In the genomic region with DNA sequence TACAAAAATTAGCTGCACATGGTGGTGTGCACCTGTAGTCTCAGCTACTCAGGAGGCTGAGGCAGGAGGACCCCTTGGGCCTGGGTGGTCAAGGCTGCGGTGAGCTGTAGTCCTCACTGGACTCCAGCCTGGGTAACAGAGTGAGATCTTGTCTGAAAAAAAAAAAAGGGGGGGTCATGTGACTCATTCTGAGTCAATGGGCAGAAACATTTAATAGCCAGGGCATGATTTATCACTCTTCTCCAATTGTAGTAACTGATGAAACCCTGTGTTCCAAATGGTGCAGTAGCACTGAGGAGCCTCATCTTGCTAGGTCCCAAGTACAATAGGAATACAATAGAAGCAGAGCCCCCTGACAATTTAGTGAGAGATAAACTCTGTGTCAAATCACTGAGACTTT, we compare ENCODE assay signal across 1 cellular context.
TF ChIP-seq lines count a peak whose summit lies in the region.

No MANE protein-coding gene starts in this region.

TF ChIP-seq in SK-N-SH, 30 proteins besides CTCF, POLR2A, EP300 and RAD21 (continued from another document):
- TF ChIP-seq, protein P1, sequence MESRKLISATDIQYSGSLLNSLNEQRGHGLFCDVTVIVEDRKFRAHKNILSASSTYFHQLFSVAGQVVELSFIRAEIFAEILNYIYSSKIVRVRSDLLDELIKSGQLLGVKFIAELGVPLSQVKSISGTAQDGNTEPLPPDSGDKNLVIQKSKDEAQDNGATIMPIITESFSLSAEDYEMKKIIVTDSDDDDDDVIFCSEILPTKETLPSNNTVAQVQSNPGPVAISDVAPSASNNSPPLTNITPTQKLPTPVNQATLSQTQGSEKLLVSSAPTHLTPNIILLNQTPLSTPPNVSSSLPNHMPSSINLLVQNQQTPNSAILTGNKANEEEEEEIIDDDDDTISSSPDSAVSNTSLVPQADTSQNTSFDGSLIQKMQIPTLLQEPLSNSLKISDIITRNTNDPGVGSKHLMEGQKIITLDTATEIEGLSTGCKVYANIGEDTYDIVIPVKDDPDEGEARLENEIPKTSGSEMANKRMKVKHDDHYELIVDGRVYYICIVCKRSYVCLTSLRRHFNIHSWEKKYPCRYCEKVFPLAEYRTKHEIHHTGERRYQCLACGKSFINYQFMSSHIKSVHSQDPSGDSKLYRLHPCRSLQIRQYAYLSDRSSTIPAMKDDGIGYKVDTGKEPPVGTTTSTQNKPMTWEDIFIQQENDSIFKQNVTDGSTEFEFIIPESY (IDR thresholded peaks at IDR 0.05; ENCODE audit: borderline replicate concordance, low read depth): no peak
- TF ChIP-seq TCF12 (IDR thresholded peaks at IDR 0.05) (peak; percentile 62), FOXM1 (IDR thresholded peaks at IDR 0.05; ENCODE audit: low read depth) (no peak), TEAD4 (IDR thresholded peaks at IDR 0.05; ENCODE audit: borderline replicate concordance, insufficient read depth) (no peak), CHD2 (IDR thresholded peaks at IDR 0.05; ENCODE audit: low read length, partially characterized antibody) (no peak), RXRA (IDR thresholded peaks at IDR 0.05; ENCODE audit: borderline replicate concordance, low read depth) (no peak), RFX5 (IDR thresholded peaks at IDR 0.05; ENCODE audit: low read length) (no peak), SIN3A (IDR thresholded peaks at IDR 0.05; ENCODE audit: borderline replicate concordance, low read depth, low read length) (no peak), JUND (IDR thresholded peaks at IDR 0.05) (peak; percentile 84), GATA2 (CRISPR knock-in tag; IDR thresholded peaks at IDR 0.05) (no peak), FOXJ3 (CRISPR knock-in tag; IDR thresholded peaks at IDR 0.05) (no peak), GABPA (IDR thresholded peaks at IDR 0.05; ENCODE audit: low read depth) (no peak), TAF1 (IDR thresholded peaks at IDR 0.05; ENCODE audit: borderline replicate concordance, low read depth, low read length) (no peak), SMC3 (IDR thresholded peaks at IDR 0.05; ENCODE audit: low read depth, low read length) (no peak), NRF1 (IDR thresholded peaks at IDR 0.05; ENCODE audit: low read depth, low read length) (no peak), EZH2phosphoT487 (IDR thresholded peaks at IDR 0.05; ENCODE audit: borderline replicate concordance, low read depth) (no peak), MEF2A (IDR thresholded peaks at IDR 0.05; ENCODE audit: borderline replicate concordance, low read depth) (no peak), FOSL2 (IDR thresholded peaks at IDR 0.05; ENCODE audit: borderline replicate concordance, low read depth) (peak; percentile 91)
- TF ChIP-seq, protein P2, sequence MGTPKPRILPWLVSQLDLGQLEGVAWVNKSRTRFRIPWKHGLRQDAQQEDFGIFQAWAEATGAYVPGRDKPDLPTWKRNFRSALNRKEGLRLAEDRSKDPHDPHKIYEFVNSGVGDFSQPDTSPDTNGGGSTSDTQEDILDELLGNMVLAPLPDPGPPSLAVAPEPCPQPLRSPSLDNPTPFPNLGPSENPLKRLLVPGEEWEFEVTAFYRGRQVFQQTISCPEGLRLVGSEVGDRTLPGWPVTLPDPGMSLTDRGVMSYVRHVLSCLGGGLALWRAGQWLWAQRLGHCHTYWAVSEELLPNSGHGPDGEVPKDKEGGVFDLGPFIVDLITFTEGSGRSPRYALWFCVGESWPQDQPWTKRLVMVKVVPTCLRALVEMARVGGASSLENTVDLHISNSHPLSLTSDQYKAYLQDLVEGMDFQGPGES (IDR thresholded peaks at IDR 0.05; ENCODE audit: low read depth, low read length): no peak
- TF ChIP-seq, protein P3, sequence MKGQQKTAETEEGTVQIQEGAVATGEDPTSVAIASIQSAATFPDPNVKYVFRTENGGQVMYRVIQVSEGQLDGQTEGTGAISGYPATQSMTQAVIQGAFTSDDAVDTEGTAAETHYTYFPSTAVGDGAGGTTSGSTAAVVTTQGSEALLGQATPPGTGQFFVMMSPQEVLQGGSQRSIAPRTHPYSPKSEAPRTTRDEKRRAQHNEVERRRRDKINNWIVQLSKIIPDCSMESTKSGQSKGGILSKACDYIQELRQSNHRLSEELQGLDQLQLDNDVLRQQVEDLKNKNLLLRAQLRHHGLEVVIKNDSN (IDR thresholded peaks at IDR 0.05; ENCODE audit: borderline replicate concordance, low read depth): peak; percentile 64
- TF ChIP-seq, protein P4, sequence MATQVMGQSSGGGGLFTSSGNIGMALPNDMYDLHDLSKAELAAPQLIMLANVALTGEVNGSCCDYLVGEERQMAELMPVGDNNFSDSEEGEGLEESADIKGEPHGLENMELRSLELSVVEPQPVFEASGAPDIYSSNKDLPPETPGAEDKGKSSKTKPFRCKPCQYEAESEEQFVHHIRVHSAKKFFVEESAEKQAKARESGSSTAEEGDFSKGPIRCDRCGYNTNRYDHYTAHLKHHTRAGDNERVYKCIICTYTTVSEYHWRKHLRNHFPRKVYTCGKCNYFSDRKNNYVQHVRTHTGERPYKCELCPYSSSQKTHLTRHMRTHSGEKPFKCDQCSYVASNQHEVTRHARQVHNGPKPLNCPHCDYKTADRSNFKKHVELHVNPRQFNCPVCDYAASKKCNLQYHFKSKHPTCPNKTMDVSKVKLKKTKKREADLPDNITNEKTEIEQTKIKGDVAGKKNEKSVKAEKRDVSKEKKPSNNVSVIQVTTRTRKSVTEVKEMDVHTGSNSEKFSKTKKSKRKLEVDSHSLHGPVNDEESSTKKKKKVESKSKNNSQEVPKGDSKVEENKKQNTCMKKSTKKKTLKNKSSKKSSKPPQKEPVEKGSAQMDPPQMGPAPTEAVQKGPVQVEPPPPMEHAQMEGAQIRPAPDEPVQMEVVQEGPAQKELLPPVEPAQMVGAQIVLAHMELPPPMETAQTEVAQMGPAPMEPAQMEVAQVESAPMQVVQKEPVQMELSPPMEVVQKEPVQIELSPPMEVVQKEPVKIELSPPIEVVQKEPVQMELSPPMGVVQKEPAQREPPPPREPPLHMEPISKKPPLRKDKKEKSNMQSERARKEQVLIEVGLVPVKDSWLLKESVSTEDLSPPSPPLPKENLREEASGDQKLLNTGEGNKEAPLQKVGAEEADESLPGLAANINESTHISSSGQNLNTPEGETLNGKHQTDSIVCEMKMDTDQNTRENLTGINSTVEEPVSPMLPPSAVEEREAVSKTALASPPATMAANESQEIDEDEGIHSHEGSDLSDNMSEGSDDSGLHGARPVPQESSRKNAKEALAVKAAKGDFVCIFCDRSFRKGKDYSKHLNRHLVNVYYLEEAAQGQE (IDR thresholded peaks at IDR 0.05; ENCODE audit: low read depth, low read length): no peak
